ENCODE assay signal across 18 cellular contexts in genomic region chr5:88661870-88662207, GRCh38.
A peak's percentile ranks its signal among the peaks of the same experiment; 100 is the strongest.
DNase-seq lines count a peak whose midpoint lies in the region; ATAC-seq, FAIRE-seq and TF ChIP-seq lines count a peak whose summit lies in the region.
"Had no signal": no experiment of that assay in that cellular context is flagged by ENCODE, and none has a peak within 500 bp of the region (broad histone marks: within the 10 kb centered on the region; RNA-seq: fewer than 3 reads in every experiment).

No MANE protein-coding gene starts in this region.

- H3K4me3 Mint-ChIP-seq in brain: peak overlapping the region; percentile 85 to 94 (median 92)

- H3K36me3 ChIP-seq in OCI-LY1 (ENCODE audit: insufficient read depth, low read length) (no peaks in the 10 kb centered on the region), neuron (ENCODE audit: insufficient read depth, low read length) (peaks cover 27% of the 10 kb centered on the region), body of pancreas (replicated peaks in 1 of 2; ENCODE audit: insufficient read depth in 1 of 2, low read depth in 2 of 2) (no peaks in the 10 kb centered on the region)
- H3K36me3 ChIP-seq: adrenal gland, gastrocnemius medialis, neutrophil, right atrium auricular region had no signal

- H3K9me2 ChIP-seq in OCI-LY1 (ENCODE audit: low read depth, low read length): no peaks in the 10 kb centered on the region

- H3K27me3 Mint-ChIP-seq in brain: peaks cover 36% of the 10 kb centered on the region

- WGBS in body of pancreas, 2 donors: 11 to 12% methylated on average over 2 of the region's 2 CpGs

- no peak for TF ChIP-seq POLR2A in H54 (IDR thresholded peaks at IDR 0.05; ENCODE audit: low read depth, low read length)
- no peak for TF ChIP-seq POLR2A in body of pancreas (IDR thresholded peaks at IDR 0.05)

- peaks cover 48% of the 10 kb centered on the region for H3K4me1 Mint-ChIP-seq in brain

- H4K20me1 ChIP-seq in OCI-LY1 (ENCODE audit: insufficient read depth, low read length): no peaks in the 10 kb centered on the region

- intact Hi-C loops in body of pancreas (cut with DNase I): no loop called here

- H3K27ac Mint-ChIP-seq in brain: peak overlapping the region; percentile 93 to 99 (median 99)
- H3K27ac Mint-ChIP-seq: activated T-helper 2 cell treated with anti-CD3 and anti-CD28 coated beads, Interferon-gamma antibody, Interleukin-2, Interleukin-4, amounts not matched to agents 10 μg/mL and 5 μg/mL and 100 μg/mL, durations not matched to agents 14 hours and 24 hours and 36 hours had no signal

- TF ChIP-seq CTCF in OCI-LY1 (IDR thresholded peaks at IDR 0.05; ENCODE audit: low read length) (no peak), brain (conservative IDR thresholded peaks at IDR 0.05) (no peak), body of pancreas (IDR thresholded peaks at IDR 0.05) (no peak)

- H3K4me3 ChIP-seq in OCI-LY1 (ENCODE audit: low read depth, low read length, poor library complexity, severe bottlenecking) (peak overlapping the region; percentile 67), neuron (ENCODE audit: low read length) (peak overlapping the region; percentile 51), body of pancreas (no peak overlapping the region)

- peak overlapping the region; percentile 51; the same call in 1 of the 2 replicates for H3K9ac ChIP-seq in OCI-LY1 (ENCODE audit: low read length)

- no peak for ATAC-seq in body of pancreas

- peak overlapping the region; percentile 85 for H3K4me2 ChIP-seq in OCI-LY1 (ENCODE audit: low read length)

- no peak overlapping the region for H2AFZ ChIP-seq in OCI-LY1 (ENCODE audit: low read length)
- H2AFZ ChIP-seq in neuron (ENCODE audit: low read depth, low read length): no peak overlapping the region

- H3K9me3 ChIP-seq in OCI-LY1 (ENCODE audit: low read length): no peaks in the 10 kb centered on the region
- peaks cover 2% of the 10 kb centered on the region for H3K9me3 ChIP-seq in neuron (ENCODE audit: low read length)
- H3K9me3 ChIP-seq in body of pancreas: no peaks in the 10 kb centered on the region
- H3K9me3 ChIP-seq: adrenal gland, gastrocnemius medialis, neutrophil, right atrium auricular region had no signal

- H3K27ac ChIP-seq in OCI-LY1 (ENCODE audit: low read depth, low read length, poor library complexity, severe bottlenecking) (no peak overlapping the region), body of pancreas (no peak overlapping the region)
- H3K27ac ChIP-seq: gastrocnemius medialis, neutrophil, right atrium auricular region had no signal

- 0 out of 2 replicates have a peak, but pooled peaks cover 4% of the 10 kb centered on the region for H3F3A ChIP-seq in OCI-LY1 (ENCODE audit: insufficient read depth, low read length)

- peaks cover 39% of the 10 kb centered on the region for H3K36me3 Mint-ChIP-seq in brain

- H3K27me3 ChIP-seq in OCI-LY1 (ENCODE audit: insufficient read depth, low read length) (no peaks in the 10 kb centered on the region), neuron (ENCODE audit: insufficient read depth, low read length) (no peaks in the 10 kb centered on the region), body of pancreas (peaks cover 0 to 53% of the 10 kb centered on the region in 2 donors)
- H3K27me3 ChIP-seq: adrenal gland had no signal

- DNase-seq in NCI-H1105 treated with DMSO at 0.1 percent for 48 hours (lab: John Stamatoyannopoulos, UW) (peak; percentile 15), NCI-H1105 (lab: John Stamatoyannopoulos, UW) (no peak), H54 (ENCODE audit: insufficient read length, low spot score) (no peak), iPS-NIHi11 (ENCODE audit: low spot score) (no peak), body of pancreas (no peak)
- DNase-seq: adrenal gland; DND-41; gastrocnemius medialis; NCI-H2029; NCI-H524 treated with DMSO at 0.1 percent for 48 hours; stimulated activated naive CD8-positive, alpha-beta T cell treated with anti-CD3 and anti-CD28 coated beads, Interleukin-15, Interleukin-2, amounts not matched to agents 100 U/mL and 50 U/mL, for 24 hours had no signal

- H3K4me1 ChIP-seq in OCI-LY1 (ENCODE audit: insufficient read depth, low read length, severe bottlenecking): peaks cover 46% of the 10 kb centered on the region
- H3K4me1 ChIP-seq in neuron (ENCODE audit: insufficient read depth, low read length): peaks cover 41% of the 10 kb centered on the region
- peaks cover 21% of the 10 kb centered on the region for H3K4me1 ChIP-seq in body of pancreas

- no peak for FAIRE-seq in H54 (lab: Jason Lieb, UNC)
- FAIRE-seq: urothelium cell line had no signal

- no peaks in the 10 kb centered on the region for H3K79me2 ChIP-seq in OCI-LY1 (ENCODE audit: insufficient read depth, low read length)

- peaks cover 0 to 12% (median 0%) of the 10 kb centered on the region in 5 experiments for H3K9me3 Mint-ChIP-seq in brain
- H3K9me3 Mint-ChIP-seq: activated T-helper 2 cell treated with anti-CD3 and anti-CD28 coated beads, Interferon-gamma antibody, Interleukin-2, Interleukin-4, amounts not matched to agents 10 μg/mL and 5 μg/mL and 100 μg/mL, durations not matched to agents 14 hours and 24 hours and 36 hours had no signal

Comparison
In these comparisons a context has a peak if more than half of its experiments do, and no peak if none do; other contexts are left out.
1. H3K4me3 ChIP-seq: peak in OCI-LY1 (single experiment) and neuron (single experiment); none in body of pancreas (0 of 2).